7 cellular contexts compared by ENCODE assay signal in the genomic region with DNA sequence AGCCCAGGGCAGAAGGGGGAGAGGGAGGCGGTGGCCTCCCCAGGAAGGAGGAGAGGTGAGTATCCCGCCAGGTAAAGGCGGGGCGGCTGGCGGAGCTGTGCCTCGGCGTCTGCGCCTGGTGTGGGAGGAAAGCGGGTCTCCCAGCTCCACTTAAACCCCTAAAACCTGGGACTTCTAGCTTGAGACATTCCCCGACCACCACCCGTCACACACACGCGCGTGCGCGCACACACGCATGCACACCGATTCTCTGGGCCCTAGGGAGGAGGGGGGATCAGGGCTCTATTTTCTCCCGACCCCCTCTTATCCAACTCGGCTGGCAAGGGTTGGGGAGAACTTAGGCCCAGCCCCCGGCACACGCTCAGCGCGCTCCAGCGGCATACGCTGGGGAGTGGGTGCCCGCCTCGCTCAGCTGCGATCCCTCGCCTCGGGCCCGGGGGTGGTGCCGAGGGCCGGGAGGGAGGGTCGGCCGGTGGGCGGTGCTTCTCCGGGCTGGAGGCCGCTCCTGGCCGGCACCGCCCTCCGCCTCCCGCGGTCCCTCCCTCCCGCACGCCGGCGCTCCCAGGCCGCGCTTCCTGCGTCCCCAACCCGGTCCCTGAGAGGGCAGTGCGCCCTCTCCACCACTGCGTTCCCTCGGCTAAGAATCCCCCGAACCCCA. TPM values are rescaled to one million over a fixed set of nuclear protein-coding genes. Genes with fewer than 3 reads are reported as not detected.
A peak's percentile ranks its signal among the peaks of the same experiment; 100 is the strongest.
DNase-seq lines count a peak whose midpoint lies in the region; ATAC-seq, FAIRE-seq and TF ChIP-seq lines count a peak whose summit lies in the region.

A gene with protein sequence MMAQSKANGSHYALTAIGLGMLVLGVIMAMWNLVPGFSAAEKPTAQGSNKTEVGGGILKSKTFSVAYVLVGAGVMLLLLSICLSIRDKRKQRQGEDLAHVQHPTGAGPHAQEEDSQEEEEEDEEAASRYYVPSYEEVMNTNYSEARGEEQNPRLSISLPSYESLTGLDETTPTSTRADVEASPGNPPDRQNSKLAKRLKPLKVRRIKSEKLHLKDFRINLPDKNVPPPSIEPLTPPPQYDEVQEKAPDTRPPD (plus strand): TSS at position 564 of the 658 bp plus-strand sequence. CDS start 61,341 bp downstream, outside the sequence.

- H3K4me1 Mint-ChIP-seq in activated CD4-positive, alpha-beta memory T cell treated with anti-CD3 and anti-CD28 coated beads for 36 hours (ENCODE audit: low read depth): peaks cover 25% of the 10 kb centered on the region

- no peaks in the 10 kb centered on the region for H4K20me1 ChIP-seq in neural cell (ENCODE audit: insufficient read depth)

- no peak within 1 kb of the TSS for H2AFZ ChIP-seq in neural cell (ENCODE audit: low read depth, low read length)

- POLR2A ChIA-PET in activated CD4-positive, alpha-beta memory T cell treated with anti-CD3 and anti-CD28 coated beads for 36 hours (lab: Charles Lee): no interaction called here

- no peaks in the 10 kb centered on the region for H3K9me3 ChIP-seq in gastroesophageal sphincter
- H3K9me3 ChIP-seq in neural cell (ENCODE audit: low read length): no peaks in the 10 kb centered on the region

- peak within 1 kb of the TSS; percentile 7 for H3K4me3 Mint-ChIP-seq in activated CD4-positive, alpha-beta memory T cell treated with anti-CD3 and anti-CD28 coated beads for 36 hours

- peak; percentile 83 for DNase-seq in GM03348 (ENCODE audit: low spot score)
- peak; percentile 75 for DNase-seq in NCI-H1105 treated with DMSO at 0.1 percent for 48 hours (lab: John Stamatoyannopoulos, UW)
- no peak for DNase-seq in activated CD4-positive, alpha-beta memory T cell treated with anti-CD3 and anti-CD28 coated beads for 36 hours
- no peak for DNase-seq in GM12892 (ENCODE audit: insufficient read length)
- no peak for DNase-seq in A172 (ENCODE audit: low spot score)

- H3K27ac Mint-ChIP-seq in activated CD4-positive, alpha-beta memory T cell treated with anti-CD3 and anti-CD28 coated beads for 36 hours: no peak within 1 kb of the TSS

- H3K9me3 Mint-ChIP-seq in activated CD4-positive, alpha-beta memory T cell treated with anti-CD3 and anti-CD28 coated beads for 36 hours: no peaks in the 10 kb centered on the region

- H3K36me3 ChIP-seq in gastroesophageal sphincter (no peaks in the 10 kb centered on the region), neural cell (ENCODE audit: insufficient read depth, low read length) (no peaks in the 10 kb centered on the region)

- H3K27me3 ChIP-seq in gastroesophageal sphincter (no peaks in the 10 kb centered on the region), neural cell (ENCODE audit: insufficient read depth, low read depth, low read length) (peaks cover 33% of the 10 kb centered on the region)

- H3F3A ChIP-seq in neural cell (ENCODE audit: insufficient read depth, low read length, poor library complexity, severe bottlenecking): no peaks in the 10 kb centered on the region

- TF ChIP-seq CTCF in gastroesophageal sphincter (IDR thresholded peaks at IDR 0.05) (no peak), neural cell (IDR thresholded peaks at IDR 0.05; ENCODE audit: poor library complexity, severe bottlenecking) (no peak)

- H3K4me3 ChIP-seq in gastroesophageal sphincter: peak within 1 kb of the TSS; percentile 54 to 95
- H3K4me3 ChIP-seq in neural cell (ENCODE audit: low read length): peak within 1 kb of the TSS; percentile 83

- peak; percentile 68 for ATAC-seq in gastroesophageal sphincter

- H3K4me1 ChIP-seq in gastroesophageal sphincter: peaks cover 0 to 75% (median 11%) of the 10 kb centered on the region in 3 donors

- H3K27me3 Mint-ChIP-seq in activated CD4-positive, alpha-beta memory T cell treated with anti-CD3 and anti-CD28 coated beads for 36 hours: peaks cover 35% of the 10 kb centered on the region

- FAIRE-seq in GM12892 (lab: Jason Lieb, UNC): no peak

- no peaks in the 10 kb centered on the region for H3K36me3 Mint-ChIP-seq in activated CD4-positive, alpha-beta memory T cell treated with anti-CD3 and anti-CD28 coated beads for 36 hours

- TF ChIP-seq RAD21 in neural cell (conservative IDR thresholded peaks at IDR 0.05): no peak

- H3K79me2 ChIP-seq in neural cell (replicated peaks; ENCODE audit: insufficient read depth, low read length): no peaks in the 10 kb centered on the region

- CTCF ChIA-PET in activated CD4-positive, alpha-beta memory T cell treated with anti-CD3 and anti-CD28 coated beads for 36 hours (lab: Charles Lee): interaction anchor here (0.8 to 3.3 kb wide), 4 partner anchors 12 to 118 kb away, joined by 3 to 13 read pairs (median 4); no protein-coding TSS in a partner anchor

- H3K9ac ChIP-seq in neural cell (ENCODE audit: low read length): peak within 1 kb of the TSS; percentile 50

- H3K9me2 ChIP-seq in neural cell (ENCODE audit: insufficient read depth, low read length): no peaks in the 10 kb centered on the region

- peak within 1 kb of the TSS; percentile 88 for H3K4me2 ChIP-seq in neural cell (ENCODE audit: low read length)

- 1% methylated on average over 16 of the region's 56 CpGs; no CpG with 5 or more reads in 1 of the 2 donors for WGBS in gastroesophageal sphincter (ENCODE audit: low coverage in 1 of 2), 2 donors

- TF ChIP-seq EP300 in gastroesophageal sphincter (IDR thresholded peaks at IDR 0.05) (no peak), neural cell (conservative IDR thresholded peaks at IDR 0.05; ENCODE audit: poor library complexity, severe bottlenecking) (no peak)

- TF ChIP-seq POLR2A in gastroesophageal sphincter (IDR thresholded peaks at IDR 0.05) (no peak), GM12892 (IDR thresholded peaks at IDR 0.05; ENCODE audit: low read depth, low read length) (no peak)

- peak within 1 kb of the TSS; percentile 64 to 93 (median 92) for H3K27ac ChIP-seq in gastroesophageal sphincter
- no peak within 1 kb of the TSS for H3K27ac ChIP-seq in neural cell (ENCODE audit: low read length)

- intact Hi-C loops in activated CD4-positive, alpha-beta memory T cell treated with anti-CD3 and anti-CD28 coated beads for 36 hours (cut with micrococcal nuclease): no loop called here

TF ChIP-seq in neural cell, 6 proteins besides CTCF, POLR2A, EP300 and RAD21:
- no peak for TF ChIP-seq EZH2 (IDR thresholded peaks at IDR 0.05; ENCODE audit: borderline replicate concordance, insufficient read depth, low read length, poor library complexity, severe bottlenecking)
- peak; percentile 4 for TF ChIP-seq SMC3 (conservative IDR thresholded peaks at IDR 0.05; ENCODE audit: poor library complexity)

RNA-seq across cellular contexts. Expression of the gene that starts here (rescaled TPM):
- total RNA-seq in activated CD4-positive, alpha-beta memory T cell treated with anti-CD3 and anti-CD28 coated beads for 36 hours: not detected
- total RNA-seq in gastroesophageal sphincter: 10 to 100 TPM; 12.6 to 34.7 (median 17.7) TPM
- polyA plus RNA-seq in neural cell: 0.76 and 1.7 TPM in 2 replicates
- 0.35 TPM in 1 of 2 replicates, not detected in the other for polyA minus RNA-seq in neural cell
- 0.13 TPM for polyA plus RNA-seq in GM12892 (2012; ENCODE audit: missing spikeins)
- total RNA-seq in A172 (2014; rRNA removed; shearing (Covaris generic)): 8.5 and 10.4 TPM in 2 replicates

Comparison
In these comparisons a context has a peak if more than half of its experiments do, and no peak if none do; other contexts are left out.
1. DNase-seq: peak in GM03348 (single experiment) and NCI-H1105 treated with DMSO at 0.1 percent for 48 hours (single experiment); none in activated CD4-positive, alpha-beta memory T cell treated with anti-CD3 and anti-CD28 coated beads for 36 hours (single experiment), GM12892 (single experiment) and A172 (single experiment).